11 cellular contexts compared by ENCODE assay signal in genomic region chr2:46846454-46846990, GRCh38.
DNase-seq lines count a peak whose midpoint lies in the region; ATAC-seq and TF ChIP-seq lines count a peak whose summit lies in the region.
"Had no signal": no experiment of that assay in that cellular context is flagged by ENCODE, and none has a peak within 500 bp of the region (broad histone marks: within the 10 kb centered on the region; RNA-seq: fewer than 3 reads in every experiment).

No MANE protein-coding gene starts in this region.

- H3K9me3 ChIP-seq in muscle layer of colon (ENCODE audit: low read length): no peaks in the 10 kb centered on the region
- no peaks in the 10 kb centered on the region for H3K9me3 ChIP-seq in tibial nerve

- no peak for TF ChIP-seq POLR2A in tibial nerve (IDR thresholded peaks at IDR 0.05)

- peak overlapping the region in 1 of 2 donors; percentile 9 for H3K4me3 ChIP-seq in muscle layer of colon (ENCODE audit: low read depth in 1 of 2, low read length in 2 of 2)
- no peak overlapping the region for H3K4me3 ChIP-seq in tibial nerve

- DNase-seq in NCI-H1694 treated with DMSO at 0.1 percent for 48 hours (lab: John Stamatoyannopoulos, UW): peak; percentile 17
- DNase-seq in NCI-H1694 (lab: John Stamatoyannopoulos, UW): no peak
- DNase-seq in epithelial cell of prostate (ENCODE audit: low read depth, low spot score): no peak
- no peak for DNase-seq in tibial nerve (ENCODE audit: low spot score in 2 of 2)
- no peak for DNase-seq in activated CD4-positive, alpha-beta T cell treated with anti-CD3 and anti-CD28 coated beads for 1 hour
- DNase-seq: activated T-cell treated with anti-CD3 and anti-CD28 coated beads, Interleukin-2, amount 50 U/mL, for 4 hours; DND-41 had no signal

- no peaks in the 10 kb centered on the region for H3K36me3 ChIP-seq in muscle layer of colon (ENCODE audit: insufficient read depth, low read length)
- no peaks in the 10 kb centered on the region for H3K36me3 ChIP-seq in tibial nerve

- H3K9ac ChIP-seq in muscle layer of colon (ENCODE audit: low read length): no peak overlapping the region

- TF ChIP-seq CTCF in tibial nerve (IDR thresholded peaks at IDR 0.05): no peak

- H3K4me1 ChIP-seq in muscle layer of colon (ENCODE audit: insufficient read depth, low read length) (peaks cover 77% of the 10 kb centered on the region), tibial nerve (peaks cover 0 to 62% (median 50%) of the 10 kb centered on the region in 4 donors)

- 55 to 60% methylated on average over 5 of the region's 5 CpGs for WGBS in tibial nerve, 2 donors

- H3K27me3 ChIP-seq in muscle layer of colon (ENCODE audit: control insufficient read depth in 1 of 2, insufficient read depth in 2 of 2, low read length in 2 of 2): no peaks in the 10 kb centered on the region
- no peaks in the 10 kb centered on the region for H3K27me3 ChIP-seq in tibial nerve

- no peak for ATAC-seq in GM19463 (IDR thresholded peaks at IDR 0.05; ENCODE audit: unreplicated experiment)
- no peak for ATAC-seq in HG03139 (IDR thresholded peaks at IDR 0.05; ENCODE audit: unreplicated experiment)
- ATAC-seq: activated T-cell treated with anti-CD3 and anti-CD28 coated beads, Interleukin-2, amount 50 U/mL, for 4 hours; WTC11 had no signal

- no peak for TF ChIP-seq EP300 in tibial nerve (IDR thresholded peaks at IDR 0.05)

- H3K27ac ChIP-seq in epithelial cell of prostate (peak overlapping the region; percentile 40), muscle layer of colon (ENCODE audit: low read depth, low read length) (peak overlapping the region; percentile 78), tibial nerve (peak overlapping the region; percentile 71 to 89 (median 81))
